In genomic region chr2:181943411-181944124, GRCh38 we compare ENCODE assay signal across 1 cellular context.
TF ChIP-seq lines count a peak whose summit lies in the region.

No MANE protein-coding gene starts in this region.

TF ChIP-seq in HCT116, 20 proteins besides CTCF, POLR2A, EP300 and RAD21 (continued from another document):
- TF ChIP-seq, protein P1, sequence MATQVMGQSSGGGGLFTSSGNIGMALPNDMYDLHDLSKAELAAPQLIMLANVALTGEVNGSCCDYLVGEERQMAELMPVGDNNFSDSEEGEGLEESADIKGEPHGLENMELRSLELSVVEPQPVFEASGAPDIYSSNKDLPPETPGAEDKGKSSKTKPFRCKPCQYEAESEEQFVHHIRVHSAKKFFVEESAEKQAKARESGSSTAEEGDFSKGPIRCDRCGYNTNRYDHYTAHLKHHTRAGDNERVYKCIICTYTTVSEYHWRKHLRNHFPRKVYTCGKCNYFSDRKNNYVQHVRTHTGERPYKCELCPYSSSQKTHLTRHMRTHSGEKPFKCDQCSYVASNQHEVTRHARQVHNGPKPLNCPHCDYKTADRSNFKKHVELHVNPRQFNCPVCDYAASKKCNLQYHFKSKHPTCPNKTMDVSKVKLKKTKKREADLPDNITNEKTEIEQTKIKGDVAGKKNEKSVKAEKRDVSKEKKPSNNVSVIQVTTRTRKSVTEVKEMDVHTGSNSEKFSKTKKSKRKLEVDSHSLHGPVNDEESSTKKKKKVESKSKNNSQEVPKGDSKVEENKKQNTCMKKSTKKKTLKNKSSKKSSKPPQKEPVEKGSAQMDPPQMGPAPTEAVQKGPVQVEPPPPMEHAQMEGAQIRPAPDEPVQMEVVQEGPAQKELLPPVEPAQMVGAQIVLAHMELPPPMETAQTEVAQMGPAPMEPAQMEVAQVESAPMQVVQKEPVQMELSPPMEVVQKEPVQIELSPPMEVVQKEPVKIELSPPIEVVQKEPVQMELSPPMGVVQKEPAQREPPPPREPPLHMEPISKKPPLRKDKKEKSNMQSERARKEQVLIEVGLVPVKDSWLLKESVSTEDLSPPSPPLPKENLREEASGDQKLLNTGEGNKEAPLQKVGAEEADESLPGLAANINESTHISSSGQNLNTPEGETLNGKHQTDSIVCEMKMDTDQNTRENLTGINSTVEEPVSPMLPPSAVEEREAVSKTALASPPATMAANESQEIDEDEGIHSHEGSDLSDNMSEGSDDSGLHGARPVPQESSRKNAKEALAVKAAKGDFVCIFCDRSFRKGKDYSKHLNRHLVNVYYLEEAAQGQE (IDR thresholded peaks at IDR 0.05; ENCODE audit: low read depth): no peak
- TF ChIP-seq JUND (IDR thresholded peaks at IDR 0.05) (no peak), CBX3 (IDR thresholded peaks at IDR 0.05; ENCODE audit: low read depth) (no peak), ATF3 (IDR thresholded peaks at IDR 0.05) (no peak), EGR1 (IDR thresholded peaks at IDR 0.05; ENCODE audit: low read depth) (no peak), FOSL1 (IDR thresholded peaks at IDR 0.05; ENCODE audit: low read depth) (no peak), SP1 (IDR thresholded peaks at IDR 0.05; ENCODE audit: low read depth) (no peak)
- TF ChIP-seq, protein P2, sequence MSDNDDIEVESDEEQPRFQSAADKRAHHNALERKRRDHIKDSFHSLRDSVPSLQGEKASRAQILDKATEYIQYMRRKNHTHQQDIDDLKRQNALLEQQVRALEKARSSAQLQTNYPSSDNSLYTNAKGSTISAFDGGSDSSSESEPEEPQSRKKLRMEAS (IDR thresholded peaks at IDR 0.05): no peak
